In genomic region chr18:42274488-42275137, GRCh38 we compare ENCODE assay signal across 10 cellular contexts.
DNase-seq lines count a peak whose midpoint lies in the region; ATAC-seq and TF ChIP-seq lines count a peak whose summit lies in the region.
"Had no signal": no experiment of that assay in that cellular context is flagged by ENCODE, and none has a peak within 500 bp of the region (broad histone marks: within the 10 kb centered on the region; RNA-seq: fewer than 3 reads in every experiment).

No MANE protein-coding gene starts in this region.

- H3K4me1 Mint-ChIP-seq in activated T-helper 2 cell treated with anti-CD3 and anti-CD28 coated beads, Interferon-gamma antibody, Interleukin-2, Interleukin-4, amounts not matched to agents 10 μg/mL and 5 μg/mL and 100 μg/mL, durations not matched to agents 14 hours and 24 hours and 36 hours (ENCODE audit: low read depth), result no peaks in the 10 kb centered on the region

- no peak for TF ChIP-seq POLR2A in prostate gland (IDR thresholded peaks at IDR 0.05)

- H3K4me3 ChIP-seq in left ventricle myocardium inferior (no peak overlapping the region), heart right ventricle (no peak overlapping the region), MM.1S (ENCODE audit: low read length) (no peak overlapping the region), choroid plexus epithelial cell (ENCODE audit: low read depth, low read length) (no peak overlapping the region), prostate gland (no peak overlapping the region)

- no peak overlapping the region for H3K4me2 ChIP-seq in MM.1S (ENCODE audit: low read depth, low read length)

- H3K27me3 ChIP-seq in left ventricle myocardium inferior (ENCODE audit: low read depth), result no peaks in the 10 kb centered on the region
- no peaks in the 10 kb centered on the region for H3K27me3 ChIP-seq in heart right ventricle
- H3K27me3 ChIP-seq in MM.1S (replicated peaks; ENCODE audit: insufficient read depth, low read length), result no peaks in the 10 kb centered on the region
- H3K27me3 ChIP-seq in prostate gland (replicated peaks; ENCODE audit: insufficient read depth), result no peaks in the 10 kb centered on the region

- H3K36me3 ChIP-seq in left ventricle myocardium inferior (no peaks in the 10 kb centered on the region), heart right ventricle (no peaks in the 10 kb centered on the region), MM.1S (replicated peaks; ENCODE audit: insufficient read depth, low read length) (no peaks in the 10 kb centered on the region), prostate gland (no peaks in the 10 kb centered on the region)

- no peak overlapping the region for H3K27ac Mint-ChIP-seq in activated T-helper 2 cell treated with anti-CD3 and anti-CD28 coated beads, Interferon-gamma antibody, Interleukin-2, Interleukin-4, amounts not matched to agents 10 μg/mL and 5 μg/mL and 100 μg/mL, durations not matched to agents 14 hours and 24 hours and 36 hours

- H3K4me1 ChIP-seq in left ventricle myocardium inferior (peaks cover 24% of the 10 kb centered on the region), heart right ventricle (peaks cover 0 to 19% (median 9%) of the 10 kb centered on the region in 9 donors), MM.1S (ENCODE audit: low read length) (no peaks in the 10 kb centered on the region), prostate gland (replicated peaks) (no peaks in the 10 kb centered on the region)

- H4K20me1 ChIP-seq in MM.1S (ENCODE audit: insufficient read depth, low read length), result no peaks in the 10 kb centered on the region

- H3K36me3 Mint-ChIP-seq in activated T-helper 2 cell treated with anti-CD3 and anti-CD28 coated beads, Interferon-gamma antibody, Interleukin-2, Interleukin-4, amounts not matched to agents 10 μg/mL and 5 μg/mL and 100 μg/mL, durations not matched to agents 14 hours and 24 hours and 36 hours (ENCODE audit: low read depth), result no peaks in the 10 kb centered on the region

- intact Hi-C loops in left ventricle myocardium inferior (cut with micrococcal nuclease) (no loop called here), heart right ventricle (cut with DNase I) (loop anchor here in 5 of 10 donors (5.0 to 10.0 kb wide), 2 partner anchors 157 to 160 kb away; no protein-coding TSS in a partner anchor), prostate gland (cut with DNase I) (loop anchor here (10.0 kb wide), 1 partner anchor 160 kb away; no protein-coding TSS in a partner anchor), Right ventricle myocardium inferior (cut with DNase I) (no loop called here)
- intact Hi-C loops in activated T-helper 2 cell treated with anti-CD3 and anti-CD28 coated beads, Interferon-gamma antibody, Interleukin-2, Interleukin-4, amounts not matched to agents 10 μg/mL and 5 μg/mL and 100 μg/mL, durations not matched to agents 14 hours and 24 hours and 36 hours (cut with micrococcal nuclease), result loop anchor here (5.0 to 10.0 kb wide), 2 partner anchors 160 to 222 kb away; no protein-coding TSS in a partner anchor

- H3K9me3 ChIP-seq in left ventricle myocardium inferior (replicated peaks) (no peaks in the 10 kb centered on the region), heart right ventricle (no peaks in the 10 kb centered on the region), MM.1S (replicated peaks; ENCODE audit: insufficient read depth, low read length) (no peaks in the 10 kb centered on the region), prostate gland (no peaks in the 10 kb centered on the region)

- WGBS in heart right ventricle, 2 donors, result 0 to 46% methylated on average over 1 of the region's 1 CpG
- WGBS in prostate gland, result 0% methylated on average over 1 of the region's 1 CpG

- H3K27ac ChIP-seq in left ventricle myocardium inferior (replicated peaks) (no peak overlapping the region), heart right ventricle (no peak overlapping the region), MM.1S (ENCODE audit: low read length) (no peak overlapping the region), prostate gland (no peak overlapping the region)
- H3K27ac ChIP-seq: HL-60 had no signal

- no peaks in the 10 kb centered on the region for H3F3A ChIP-seq in MM.1S (ENCODE audit: insufficient read depth, low read length)

- peak; percentile 39 for TF ChIP-seq CTCF in left ventricle myocardium inferior (IDR thresholded peaks at IDR 0.05; ENCODE audit: borderline replicate concordance)
- peak in 4 of 9 donors; percentile 18 to 39 (median 28) for TF ChIP-seq CTCF in heart right ventricle (IDR thresholded peaks at IDR 0.05)
- TF ChIP-seq CTCF in MM.1S (IDR thresholded peaks at IDR 0.05; ENCODE audit: low read length), result peak; percentile 13; the same call in 1 of the 2 replicates
- peak; percentile 16 for TF ChIP-seq CTCF in choroid plexus epithelial cell (conservative IDR thresholded peaks at IDR 0.05; ENCODE audit: low read depth, low read length)
- TF ChIP-seq CTCF in prostate gland (IDR thresholded peaks at IDR 0.05), result no peak

- DNase-seq in left ventricle myocardium inferior (no peak), heart right ventricle (no peak), MM.1S (peak; percentile 18), choroid plexus epithelial cell (ENCODE audit: low read depth) (peak; percentile 31), prostate gland (ENCODE audit: low spot score) (no peak), Right ventricle myocardium inferior (ENCODE audit: missing footprints) (no peak)
- no peak for DNase-seq in activated T-cell treated with anti-CD3 and anti-CD28 coated beads, Interleukin-2, amount 50 U/mL, for 1 hour
- no peak for DNase-seq in activated T-helper 2 cell treated with anti-CD3 and anti-CD28 coated beads, Interferon-gamma antibody, Interleukin-2, Interleukin-4, amounts not matched to agents 10 μg/mL and 5 μg/mL and 100 μg/mL, durations not matched to agents 14 hours and 24 hours and 36 hours (ENCODE audit: low spot score)
- DNase-seq: DMS79 treated with DMSO at 0.1 percent for 48 hours had no signal

- no peaks in the 10 kb centered on the region for H3K27me3 Mint-ChIP-seq in activated T-helper 2 cell treated with anti-CD3 and anti-CD28 coated beads, Interferon-gamma antibody, Interleukin-2, Interleukin-4, amounts not matched to agents 10 μg/mL and 5 μg/mL and 100 μg/mL, durations not matched to agents 14 hours and 24 hours and 36 hours (ENCODE audit: low read depth)

- no peak overlapping the region for H3K4me3 Mint-ChIP-seq in activated T-helper 2 cell treated with anti-CD3 and anti-CD28 coated beads, Interferon-gamma antibody, Interleukin-2, Interleukin-4, amounts not matched to agents 10 μg/mL and 5 μg/mL and 100 μg/mL, durations not matched to agents 14 hours and 24 hours and 36 hours (ENCODE audit: low read depth)

- H2AFZ ChIP-seq in MM.1S (ENCODE audit: low read length), result no peak overlapping the region

- H3K9ac ChIP-seq in MM.1S (ENCODE audit: low read length), result no peak overlapping the region

- no peaks in the 10 kb centered on the region for H3K79me2 ChIP-seq in MM.1S (ENCODE audit: low read length)

- ATAC-seq in heart right ventricle (no peak), Right ventricle myocardium inferior (no peak)

- no peaks in the 10 kb centered on the region for H3K9me2 ChIP-seq in MM.1S (replicated peaks; ENCODE audit: insufficient read depth, low read length)

- no peaks in the 10 kb centered on the region for H3K9me3 Mint-ChIP-seq in activated T-helper 2 cell treated with anti-CD3 and anti-CD28 coated beads, Interferon-gamma antibody, Interleukin-2, Interleukin-4, amounts not matched to agents 10 μg/mL and 5 μg/mL and 100 μg/mL, durations not matched to agents 14 hours and 24 hours and 36 hours

Comparison
In these comparisons a context has a peak if more than half of its experiments do, and no peak if none do; other contexts are left out.
1. DNase-seq: peak in MM.1S (single experiment) and choroid plexus epithelial cell (single experiment); none in left ventricle myocardium inferior (single experiment), heart right ventricle (0 of 2), activated T-cell treated with anti-CD3 and anti-CD28 coated beads, Interleukin-2, amount 50 U/mL, for 1 hour (single experiment), prostate gland (single experiment), Right ventricle myocardium inferior (single experiment) and activated T-helper 2 cell treated with anti-CD3 and anti-CD28 coated beads, Interferon-gamma antibody, Interleukin-2, Interleukin-4, amounts not matched to agents 10 μg/mL and 5 μg/mL and 100 μg/mL, durations not matched to agents 14 hours and 24 hours and 36 hours (single experiment).
2. CTCF ChIP-seq: peak in left ventricle myocardium inferior (single experiment), MM.1S (single experiment) and choroid plexus epithelial cell (single experiment); none in prostate gland (0 of 4).
3. intact Hi-C loops: an anchor here in prostate gland (10.0 kb wide) and activated T-helper 2 cell treated with anti-CD3 and anti-CD28 coated beads, Interferon-gamma antibody, Interleukin-2, Interleukin-4, amounts not matched to agents 10 μg/mL and 5 μg/mL and 100 μg/mL, durations not matched to agents 14 hours and 24 hours and 36 hours (5.0 to 10.0 kb wide); none called in left ventricle myocardium inferior and Right ventricle myocardium inferior.